9 cellular contexts compared by ENCODE assay signal in genomic region chrX:15749642-15750610, GRCh38. TPM values are rescaled to one million over a fixed set of nuclear protein-coding genes. Genes with fewer than 3 reads are reported as not detected.
A peak's percentile ranks its signal among the peaks of the same experiment; 100 is the strongest.
DNase-seq lines count a peak whose midpoint lies in the region; ATAC-seq and TF ChIP-seq lines count a peak whose summit lies in the region.
"Had no signal": no experiment of that assay in that cellular context is flagged by ENCODE, and none has a peak within 500 bp of the region (broad histone marks: within the 10 kb centered on the region; RNA-seq: fewer than 3 reads in every experiment).

No MANE protein-coding gene starts in this region.

- POLR2A ChIA-PET in T-cell (lab: Charles Lee) = interaction anchor here (0.6 to 3.1 kb wide), 8 partner anchors 9 to 1551 kb away, joined by 3 to 48 read pairs (median 3); partner anchors contain the start of gene CA5B (in 2 of the 2)

- no peak overlapping the region for H3K9ac ChIP-seq in endodermal cell (ENCODE audit: extremely low read depth, low read length, poor library complexity, severe bottlenecking)

- TF ChIP-seq POLR2A in stomach (IDR thresholded peaks at IDR 0.05) = no peak
- no peak for TF ChIP-seq POLR2A in erythroblast (IDR thresholded peaks at IDR 0.05; ENCODE audit: low read length)

- H3K4me3 Mint-ChIP-seq in T-cell (peak overlapping the region; percentile 60 to 74 (median 69)), endodermal cell (no peak overlapping the region)
- H3K4me3 Mint-ChIP-seq: neural crest cell had no signal

- H3K27ac ChIP-seq in stomach = peak overlapping the region; percentile 70 to 79 (median 75)
- H3K27ac ChIP-seq in endodermal cell (ENCODE audit: low read depth, low read length) = no peak overlapping the region

- H3K27me3 Mint-ChIP-seq in T-cell = no peaks in the 10 kb centered on the region
- H3K27me3 Mint-ChIP-seq in endodermal cell (ENCODE audit: insufficient read depth) = no peaks in the 10 kb centered on the region

- 24 to 61% (median 42%) methylated on average over 7 of the region's 7 CpGs for WGBS in stomach, 5 donors
- WGBS in endodermal cell (ENCODE audit: insufficient coverage in 1 of 2, insufficient read length in 1 of 2), 2 experiments = 93% methylated on average over 6 of the region's 7 CpGs; no CpG with 5 or more reads in 1 of the 2 experiments

- DNase-seq in activated CD4-positive, alpha-beta T cell treated with anti-CD3 and anti-CD28 coated beads for 48 hours = peak; percentile 7
- no peak for DNase-seq in activated CD4-positive, alpha-beta T cell treated with anti-CD3 and anti-CD28 coated beads, Interleukin-2, amount 50 U/mL, for 4 hours
- peak in 22 of 34 experiments; percentile 11 to 45 (median 22) for DNase-seq in T-cell
- peak; percentile 23 to 56 for DNase-seq in foreskin fibroblast
- DNase-seq in stomach = peak; percentile 31
- DNase-seq in erythroblast (lab: John Stamatoyannopoulos, UW) = no peak
- DNase-seq in endodermal cell = no peak

- H3K27ac Mint-ChIP-seq in T-cell = peak overlapping the region; percentile 98 to 99
- no peak overlapping the region for H3K27ac Mint-ChIP-seq in endodermal cell

- H3K36me3 ChIP-seq in stomach = no peaks in the 10 kb centered on the region
- H3K36me3 ChIP-seq in endodermal cell (ENCODE audit: control insufficient read depth, insufficient read depth, low read length) = peaks cover 13% of the 10 kb centered on the region

- peak overlapping the region; percentile 19 to 39 for H3K4me3 ChIP-seq in foreskin fibroblast (ENCODE audit: low read depth in 1 of 2, low read length in 2 of 2)
- H3K4me3 ChIP-seq in stomach = no peak overlapping the region
- H3K4me3 ChIP-seq in endodermal cell (ENCODE audit: low read length) = no peak overlapping the region

- TF ChIP-seq EP300 in stomach (IDR thresholded peaks at IDR 0.05) = no peak

- ATAC-seq in HG02981 (IDR thresholded peaks at IDR 0.05; ENCODE audit: unreplicated experiment) (peak; percentile 83), T-cell (replicated peaks in 1 of 4) (peak; percentile 52 to 77 (median 72))

- peaks cover 87 to 90% (median 88%) of the 10 kb centered on the region in 3 donors for H3K4me1 Mint-ChIP-seq in T-cell
- peaks cover 70% of the 10 kb centered on the region for H3K4me1 Mint-ChIP-seq in endodermal cell

- H3K36me3 Mint-ChIP-seq in T-cell (peaks cover 33% of the 10 kb centered on the region), endodermal cell (ENCODE audit: low read depth) (peaks cover 36% of the 10 kb centered on the region)

- no peaks in the 10 kb centered on the region for H3K9me3 ChIP-seq in stomach
- H3K9me3 ChIP-seq in endodermal cell (ENCODE audit: control insufficient read depth, low read length) = no peaks in the 10 kb centered on the region

- intact Hi-C loops in stomach (cut with DNase I; ENCODE audit: low total_unique reads) = no loop called here

- H3K27me3 ChIP-seq in stomach = no peaks in the 10 kb centered on the region
- no peaks in the 10 kb centered on the region for H3K27me3 ChIP-seq in endodermal cell (ENCODE audit: control insufficient read depth, insufficient read depth, low read length, poor library complexity, severe bottlenecking)

- H3K4me1 ChIP-seq in stomach (peaks cover 0 to 25% (median 19%) of the 10 kb centered on the region in 4 donors), endodermal cell (ENCODE audit: control insufficient read depth, insufficient read depth, low read length) (no peaks in the 10 kb centered on the region)

- TF ChIP-seq CTCF in foreskin fibroblast (IDR thresholded peaks at IDR 0.05; ENCODE audit: low read depth, low read length) (no peak), stomach (IDR thresholded peaks at IDR 0.05) (no peak), endodermal cell (conservative IDR thresholded peaks at IDR 0.05) (no peak)

- CTCF ChIA-PET in T-cell (lab: Charles Lee) = interaction anchor here (0.9 to 3.0 kb wide), 4 partner anchors 8 to 223 kb away, joined by 3 to 19 read pairs (median 4); partner anchors contain the start of gene CA5B (in 1 of the 2)

- H3K9me3 Mint-ChIP-seq in T-cell (no peaks in the 10 kb centered on the region), endodermal cell (peaks cover 16% of the 10 kb centered on the region)
- H3K9me3 Mint-ChIP-seq: neural crest cell had no signal

RNA-seq across cellular contexts. Expression of gene CA5B, which starts 11.9 kb away (rescaled TPM):
- 10 to 100 TPM; 34.2 to 80.9 (median 44.6) TPM for total RNA-seq in T-cell
- 100 to 1,000 TPM in 1 of 5 donors, 10 to 100 TPM in 3, not detected in 1; 17.6 to 102 (median 26.5) TPM for total RNA-seq in stomach
- 1 to 10 TPM; 1.2 to 1.7 (median 1.3) TPM for polyA plus RNA-seq in stomach
- total RNA-seq in endodermal cell = 10 to 100 TPM; 14.0 to 31.7 TPM
- 7.6 TPM for polyA plus RNA-seq in endodermal cell (2013, experiment 1 of 2)
- 6.4 TPM for polyA plus RNA-seq in endodermal cell (2013, experiment 2 of 2)

RNA-seq across cellular contexts. Expression of gene ZRSR2, which starts 40.4 kb away (rescaled TPM):
- 10 to 100 TPM; 18.5 to 35.4 (median 21.6) TPM for total RNA-seq in T-cell
- total RNA-seq in stomach = 10 to 100 TPM in 3 of 5 donors, 1 to 10 TPM in 2; 1.4 to 22.0 (median 10.3) TPM
- 10 to 100 TPM; 12.6 to 26.4 (median 15.5) TPM for polyA plus RNA-seq in stomach
- 10 to 100 TPM in 1 of 2 donors, 1 to 10 TPM in 1; 7.3 to 18.1 TPM for total RNA-seq in endodermal cell
- polyA plus RNA-seq in endodermal cell (2013, experiment 1 of 2) = 8.0 TPM
- polyA plus RNA-seq in endodermal cell (2013, experiment 2 of 2) = 11.0 TPM

Comparison
In these comparisons a context has a peak if more than half of its experiments do, and no peak if none do; other contexts are left out.
1. DNase-seq: peak in activated CD4-positive, alpha-beta T cell treated with anti-CD3 and anti-CD28 coated beads for 48 hours (single experiment), T-cell (22 of 34), foreskin fibroblast (2 of 2) and stomach (single experiment); none in activated CD4-positive, alpha-beta T cell treated with anti-CD3 and anti-CD28 coated beads, Interleukin-2, amount 50 U/mL, for 4 hours (0 of 2), erythroblast (0 of 2) and endodermal cell (single experiment).
2. H3K4me3 ChIP-seq: peak in foreskin fibroblast (2 of 2); none in stomach (0 of 4) and endodermal cell (single experiment).